15 cellular contexts compared by ENCODE assay signal in the genomic region with DNA sequence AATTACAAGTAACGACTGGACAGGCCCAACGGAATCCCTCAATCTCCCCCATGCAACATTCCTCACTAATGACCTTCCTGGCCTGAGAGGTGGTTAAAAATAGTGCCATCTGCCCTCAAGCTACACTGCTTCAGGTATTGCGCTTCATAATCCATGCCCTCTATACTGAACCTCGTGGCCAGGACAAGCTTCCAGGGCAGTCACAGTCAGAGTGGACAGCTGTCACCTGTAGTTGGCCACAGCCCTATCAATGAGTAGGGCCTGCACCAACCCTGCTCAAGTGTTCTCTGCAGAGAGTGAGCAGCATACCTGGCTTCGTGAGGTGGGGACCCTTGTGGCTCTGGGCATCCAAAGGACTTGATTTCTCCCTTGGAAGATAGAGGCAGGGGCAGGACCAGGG. TPM values are rescaled to one million over a fixed set of nuclear protein-coding genes. Genes with fewer than 3 reads are reported as not detected.
DNase-seq lines count a peak whose midpoint lies in the region; ATAC-seq, FAIRE-seq and TF ChIP-seq lines count a peak whose summit lies in the region.
"Had no signal": no experiment of that assay in that cellular context is flagged by ENCODE, and none has a peak within 500 bp of the region (broad histone marks: within the 10 kb centered on the region; RNA-seq: fewer than 3 reads in every experiment).

No MANE protein-coding gene starts in this region.

- POLR2A ChIA-PET in AG04450 (lab: Yijun Ruan, JAX) (no interaction called here), HepG2 (lab: Yijun Ruan, JAX) (no interaction called here)

- TF ChIP-seq RAD21 in HepG2 (CRISPR knock-in tag; IDR thresholded peaks at IDR 0.05): no peak

- ATAC-seq in HepG2 (no peak), sciatic nerve (no peak)
- ATAC-seq in stimulated activated naive CD8-positive, alpha-beta T cell treated with anti-CD3 and anti-CD28 coated beads, Interleukin-15, Interleukin-2, amounts not matched to agents 100 U/mL and 50 U/mL, for 24 hours: no peak

- 24% methylated on average over 4 of the region's 5 CpGs for WGBS in HepG2 (ENCODE audit: low lambda C conversion rate)
- WGBS in prostate gland: 66% methylated on average over 5 of the region's 5 CpGs

- DNase-seq in AG04450 (ENCODE audit: low read depth, low spot score): no peak
- no peak for DNase-seq in HepG2 (ENCODE audit: low spot score)
- DNase-seq in prostate gland (ENCODE audit: low spot score): no peak
- no peak for DNase-seq in sciatic nerve (ENCODE audit: low spot score)
- DNase-seq in NK-92 (lab: John Stamatoyannopoulos, UW; ENCODE audit: unreplicated experiment): no peak
- no peak for DNase-seq in stimulated activated naive CD8-positive, alpha-beta T cell treated with anti-CD3 and anti-CD28 coated beads, Interleukin-15, Interleukin-2, amounts not matched to agents 100 U/mL and 50 U/mL, for 24 hours
- DNase-seq in middle frontal gyrus (ENCODE audit: extremely low spot score, low spot score): no peak
- DNase-seq: CD4-positive, CD25-positive, alpha-beta regulatory T cell; H9; NCI-H187; NCI-H526 treated with DMSO at 0.1 percent for 48 hours; NK-92 treated with Interleukin-12 subunit alpha and Interleukin-12 subunit beta, amount 100 ng/mL, for 24 hours; RPMI8226 had no signal

- H3K9ac ChIP-seq in HepG2 (ENCODE audit: insufficient read depth, low read depth, low read length): no peak overlapping the region

- no TSS peak for BruUV-seq in HepG2 (replicated peaks; lab: Mats Ljungman, UMichigan)

- H3K27me3 ChIP-seq in AG04450 (ENCODE audit: control insufficient read depth, insufficient read depth, low read length) (no peaks in the 10 kb centered on the region), HepG2 (ENCODE audit: control insufficient read depth in 1 of 2, insufficient read depth in 2 of 2, low read length in 2 of 2) (no peaks in the 10 kb centered on the region), prostate gland (replicated peaks; ENCODE audit: insufficient read depth) (no peaks in the 10 kb centered on the region)

- no peaks in the 10 kb centered on the region for H3K36me3 ChIP-seq in HepG2 (replicated peaks in 1 of 2; ENCODE audit: control insufficient read depth in 1 of 2, insufficient read depth in 2 of 2, low read length in 2 of 2)
- no peaks in the 10 kb centered on the region for H3K36me3 ChIP-seq in prostate gland

- TF ChIP-seq EP300 in HepG2 (IDR thresholded peaks at IDR 0.05; ENCODE audit: low read depth in 2 of 2, low read length in 2 of 2): no peak
- TF ChIP-seq EP300 in HepG2 (CRISPR knock-in tag; IDR thresholded peaks at IDR 0.05; ENCODE audit: borderline replicate concordance): no peak

- H3K27ac ChIP-seq in AG04450 (ENCODE audit: low read depth, low read length) (peak overlapping the region; percentile 55), VCaP (peak overlapping the region; percentile 100), HepG2 (ENCODE audit: extremely low read length, insufficient read depth, low read length) (no peak overlapping the region), prostate gland (peak overlapping the region; percentile 43 to 84)

- no peak overlapping the region for H2AFZ ChIP-seq in HepG2 (ENCODE audit: low read length)

- TF ChIP-seq POLR2A in HepG2 (IDR thresholded peaks at IDR 0.05; ENCODE audit: insufficient read depth in 1 of 2, low read depth in 2 of 2, low read length in 2 of 2): no peak
- no peak for TF ChIP-seq POLR2A in prostate gland (IDR thresholded peaks at IDR 0.05)

- H4K20me1 ChIP-seq in HepG2 (ENCODE audit: insufficient read depth, low read length): no peaks in the 10 kb centered on the region

- no peaks in the 10 kb centered on the region for H3K9me3 ChIP-seq in AG04450 (ENCODE audit: control insufficient read depth, insufficient read depth, low read length)
- H3K9me3 ChIP-seq in HepG2 (ENCODE audit: low read length): no peaks in the 10 kb centered on the region
- no peaks in the 10 kb centered on the region for H3K9me3 ChIP-seq in prostate gland

- peak overlapping the region; percentile 54 for H3K4me2 ChIP-seq in HepG2 (ENCODE audit: low read depth, low read length)

- FAIRE-seq in HepG2 (lab: Jason Lieb, UNC): no peak
- FAIRE-seq: GM19239 had no signal

- TF ChIP-seq CTCF in AG04450 (IDR thresholded peaks at IDR 0.05; ENCODE audit: low read depth, low read length): no peak
- no peak for TF ChIP-seq CTCF in VCaP (conservative IDR thresholded peaks at IDR 0.05)
- TF ChIP-seq CTCF in HepG2 (CRISPR knock-in tag; IDR thresholded peaks at IDR 0.05): no peak
- no peak for TF ChIP-seq CTCF in prostate gland (IDR thresholded peaks at IDR 0.05)

- in situ Hi-C loops in HepG2 (cut with HindIII; ENCODE audit: extremely low pct_ligation_motif_present, low pct_unique_long_range_greater_than_20kb): no loop called here

- peaks cover 69% of the 10 kb centered on the region for H3K4me1 ChIP-seq in HepG2 (ENCODE audit: insufficient read depth, low read length)
- peaks cover 33% of the 10 kb centered on the region for H3K4me1 ChIP-seq in prostate gland (replicated peaks)

- H3K79me2 ChIP-seq in HepG2 (ENCODE audit: insufficient read depth, low read length): no peaks in the 10 kb centered on the region

- intact Hi-C loops in HepG2 (cut with micrococcal nuclease; ENCODE audit: unreplicated experiment) (no loop called here), prostate gland (cut with DNase I) (loop anchor here (5.0 kb wide), 1 partner anchor 52 kb away; a partner anchor contains a TSS), sciatic nerve (cut with DNase I) (no loop called here)

- CTCF ChIA-PET in AG04450 (lab: Charles Lee) (interaction anchor here (0.6 to 4.4 kb wide), 2 partner anchors 55 to 67 kb away, joined by 3 to 17 read pairs; no protein-coding TSS in a partner anchor), HepG2 (lab: Yijun Ruan, JAX; ENCODE audit: low intra/inter-chr PET ratio, low total read pairs) (no interaction called here)

- no peak overlapping the region for H3K4me3 ChIP-seq in AG04450 (ENCODE audit: low read depth, low read length)
- H3K4me3 ChIP-seq in HepG2 (replicated peaks in 1 of 3; ENCODE audit: insufficient read depth in 1 of 3, low read depth in 2 of 3, low read length in 3 of 3): peak overlapping the region in 1 of 3 experiments; percentile 7; a peak in 1 of 6 replicates
- H3K4me3 ChIP-seq in prostate gland: no peak overlapping the region

RNA-seq across cellular contexts. Expression of a gene that starts 46.9 kb away (rescaled TPM):
- polyA plus RNA-seq in AG04450 (2011; rRNA removed): 13.5 and 17.9 TPM in 2 replicates
- polyA minus RNA-seq in AG04450 (2011; rRNA and poly(A)+ RNA removed): 17.7 and 22.3 TPM in 2 replicates
- total RNA-seq in HepG2 (2016; rRNA removed; fragmentation: Illumina TruSeq; extraction: Trizol): 1.3 and 2.1 TPM in 2 replicates
- total RNA-seq in HepG2 (2016; cell fraction: cytosol; rRNA removed; fragmentation: Illumina TruSeq; extraction: Trizol; ENCODE audit: low read depth): 2.8 and 3.6 TPM in 2 replicates
- 1.8 and 2.7 TPM in 2 replicates for total RNA-seq in HepG2 (2016; cell fraction: insoluble cytoplasmic fraction; rRNA removed; fragmentation: Illumina TruSeq; extraction: Trizol)
- total RNA-seq in HepG2 (2016; cell fraction: membrane; rRNA removed; fragmentation: Illumina TruSeq; extraction: Trizol): 1.5 and 1.8 TPM in 2 replicates
- 4.4 and 5.3 TPM in 2 replicates for total RNA-seq in HepG2 (2016; cell fraction: nucleus; rRNA removed; fragmentation: Illumina TruSeq; extraction: Trizol)
- 17.0 and 31.8 TPM in 2 replicates for polyA plus RNA-seq in HepG2 (2011; rRNA removed)
- 11.3 and 13.8 TPM in 2 replicates for polyA plus RNA-seq in HepG2 (2011; cell fraction: cytosol; rRNA removed)
- 63.8 and 71.1 TPM in 2 replicates for polyA plus RNA-seq in HepG2 (2011; cell fraction: nucleus; rRNA removed)
- 11.2 and 22.4 TPM in 2 replicates for polyA plus RNA-seq in HepG2 (2012)
- 0.40 and 0.47 TPM in 2 replicates for polyA plus RNA-seq in HepG2 (2016; cell fraction: cytosol; fragmentation: Illumina TruSeq; extraction: Trizol; ENCODE audit: low read depth)
- 2.0 and 2.2 TPM in 2 replicates for polyA plus RNA-seq in HepG2 (2016; cell fraction: insoluble cytoplasmic fraction; fragmentation: Illumina TruSeq; extraction: Trizol; ENCODE audit: low read depth)
- polyA plus RNA-seq in HepG2 (2016; cell fraction: membrane; fragmentation: Illumina TruSeq; extraction: Trizol; ENCODE audit: low read depth): 0.70 and 1.2 TPM in 2 replicates
- polyA plus RNA-seq in HepG2 (2016; cell fraction: nucleus; fragmentation: Illumina TruSeq; extraction: Trizol; ENCODE audit: insufficient read depth, low read depth): 14.4 and 14.8 TPM in 2 replicates
- polyA minus RNA-seq in HepG2 (2011; rRNA and poly(A)+ RNA removed; ENCODE audit: low replicate concordance): 42.2 and 71.8 TPM in 2 replicates
- 25.4 and 35.9 TPM in 2 replicates for polyA minus RNA-seq in HepG2 (2011; cell fraction: cytosol; rRNA and poly(A)+ RNA removed)
- 35.4 and 39.4 TPM in 2 replicates for polyA minus RNA-seq in HepG2 (2011; cell fraction: nucleus; rRNA and poly(A)+ RNA removed)
- total RNA-seq in prostate gland: 10 to 100 TPM; 96.1 to 99.6 TPM
- 55.9 TPM for total RNA-seq in sciatic nerve

RNA-seq across cellular contexts. Expression of a gene that starts 52.0 kb away (rescaled TPM):
- polyA plus RNA-seq in AG04450 (2011; rRNA removed) (84.2 and 108 TPM in 2 replicates), HepG2 (2011; rRNA removed) (132 and 145 TPM in 2 replicates)
- polyA minus RNA-seq in AG04450 (2011; rRNA and poly(A)+ RNA removed): 108 and 132 TPM in 2 replicates
- total RNA-seq in HepG2 (2016; rRNA removed; fragmentation: Illumina TruSeq; extraction: Trizol) (120 and 121 TPM in 2 replicates), prostate gland (100 to 1,000 TPM in 1 of 2 donors, 10 to 100 TPM in 1; 98.1 to 190 TPM), sciatic nerve (18.5 TPM)
- 37.5 and 39.4 TPM in 2 replicates for total RNA-seq in HepG2 (2016; cell fraction: cytosol; rRNA removed; fragmentation: Illumina TruSeq; extraction: Trizol; ENCODE audit: low read depth)
- total RNA-seq in HepG2 (2016; cell fraction: insoluble cytoplasmic fraction; rRNA removed; fragmentation: Illumina TruSeq; extraction: Trizol): 108 and 124 TPM in 2 replicates
- total RNA-seq in HepG2 (2016; cell fraction: membrane; rRNA removed; fragmentation: Illumina TruSeq; extraction: Trizol): 87.3 and 98.2 TPM in 2 replicates
- 50.6 and 54.5 TPM in 2 replicates for total RNA-seq in HepG2 (2016; cell fraction: nucleus; rRNA removed; fragmentation: Illumina TruSeq; extraction: Trizol)
- polyA plus RNA-seq in HepG2 (2011; cell fraction: cytosol; rRNA removed): 85.2 and 137 TPM in 2 replicates
- polyA plus RNA-seq in HepG2 (2011; cell fraction: nucleus; rRNA removed): 62.9 and 78.0 TPM in 2 replicates
- polyA plus RNA-seq in HepG2 (2012): 57.4 and 73.4 TPM in 2 replicates
- 63.2 and 73.9 TPM in 2 replicates for polyA plus RNA-seq in HepG2 (2016; cell fraction: cytosol; fragmentation: Illumina TruSeq; extraction: Trizol; ENCODE audit: low read depth)
- 130 and 145 TPM in 2 replicates for polyA plus RNA-seq in HepG2 (2016; cell fraction: insoluble cytoplasmic fraction; fragmentation: Illumina TruSeq; extraction: Trizol; ENCODE audit: low read depth)
- polyA plus RNA-seq in HepG2 (2016; cell fraction: membrane; fragmentation: Illumina TruSeq; extraction: Trizol; ENCODE audit: low read depth): 84.9 and 106 TPM in 2 replicates
- polyA plus RNA-seq in HepG2 (2016; cell fraction: nucleus; fragmentation: Illumina TruSeq; extraction: Trizol; ENCODE audit: insufficient read depth, low read depth): 97.9 and 110 TPM in 2 replicates
- polyA minus RNA-seq in HepG2 (2011; rRNA and poly(A)+ RNA removed; ENCODE audit: low replicate concordance): 34.4 and 160 TPM in 2 replicates
- 67.1 and 76.1 TPM in 2 replicates for polyA minus RNA-seq in HepG2 (2011; cell fraction: cytosol; rRNA and poly(A)+ RNA removed)
- polyA minus RNA-seq in HepG2 (2011; cell fraction: nucleus; rRNA and poly(A)+ RNA removed): 14.7 and 18.4 TPM in 2 replicates
